ENCODE assay signal across 1 cellular context in genomic region chr3:111668912-111669488, GRCh38.
TF ChIP-seq lines count a peak whose summit lies in the region.

No MANE protein-coding gene starts in this region.

TF ChIP-seq in HepG2, 621 proteins besides CTCF, POLR2A, EP300 and RAD21 (continued from another document):
- no peak for TF ChIP-seq ZNF407 (CRISPR knock-in tag; IDR thresholded peaks at IDR 0.05; ENCODE audit: not compliant biosample characterization)
- peak; percentile 12; the same call in 1 of the 2 replicates for TF ChIP-seq ARID3A (IDR thresholded peaks at IDR 0.05; ENCODE audit: low read depth, low read length)
- TF ChIP-seq FIP1L1 (IDR thresholded peaks at IDR 0.05; ENCODE audit: borderline replicate concordance, insufficient read depth, low read depth, low read length): no peak
- TF ChIP-seq STAG1 (CRISPR knock-in tag; IDR thresholded peaks at IDR 0.05): peak; percentile 84
- peak; percentile 75 for TF ChIP-seq SMC3 (IDR thresholded peaks at IDR 0.05; ENCODE audit: low read length)
- TF ChIP-seq RBAK (CRISPR knock-in tag; IDR thresholded peaks at IDR 0.05): no peak
- no peak for TF ChIP-seq ZSCAN22 (CRISPR knock-in tag; IDR thresholded peaks at IDR 0.05)
- no peak for TF ChIP-seq STAT6 (CRISPR knock-in tag; IDR thresholded peaks at IDR 0.05; ENCODE audit: borderline replicate concordance)
- TF ChIP-seq ZMAT3 (CRISPR knock-in tag; conservative IDR thresholded peaks at IDR 0.05): no peak
- TF ChIP-seq ZNF761 (CRISPR knock-in tag; conservative IDR thresholded peaks at IDR 0.05): no peak
- no peak for TF ChIP-seq TP53 (CRISPR knock-in tag; conservative IDR thresholded peaks at IDR 0.05)
- no peak for TF ChIP-seq ZNF75D (CRISPR knock-in tag; IDR thresholded peaks at IDR 0.05; ENCODE audit: borderline replicate concordance)
- TF ChIP-seq PBX2 (CRISPR knock-in tag; IDR thresholded peaks at IDR 0.05): no peak
- no peak for TF ChIP-seq ZBTB26 (CRISPR knock-in tag; IDR thresholded peaks at IDR 0.05; ENCODE audit: borderline replicate concordance)
- TF ChIP-seq KIAA2018 (CRISPR knock-in tag; IDR thresholded peaks at IDR 0.05; ENCODE audit: borderline replicate concordance): no peak
- TF ChIP-seq ZNF468 (CRISPR knock-in tag; IDR thresholded peaks at IDR 0.05): no peak
- TF ChIP-seq EEA1 (CRISPR knock-in tag; IDR thresholded peaks at IDR 0.05; ENCODE audit: borderline replicate concordance): no peak
- no peak for TF ChIP-seq BCL3 (CRISPR knock-in tag; IDR thresholded peaks at IDR 0.05)
- no peak for TF ChIP-seq FOXK1 (CRISPR knock-in tag; IDR thresholded peaks at IDR 0.05; ENCODE audit: borderline replicate concordance, low read depth)
- no peak for TF ChIP-seq DZIP1 (CRISPR knock-in tag; IDR thresholded peaks at IDR 0.05)
